Comparison of ENCODE assay signal across 10 cellular contexts in the genomic region with DNA sequence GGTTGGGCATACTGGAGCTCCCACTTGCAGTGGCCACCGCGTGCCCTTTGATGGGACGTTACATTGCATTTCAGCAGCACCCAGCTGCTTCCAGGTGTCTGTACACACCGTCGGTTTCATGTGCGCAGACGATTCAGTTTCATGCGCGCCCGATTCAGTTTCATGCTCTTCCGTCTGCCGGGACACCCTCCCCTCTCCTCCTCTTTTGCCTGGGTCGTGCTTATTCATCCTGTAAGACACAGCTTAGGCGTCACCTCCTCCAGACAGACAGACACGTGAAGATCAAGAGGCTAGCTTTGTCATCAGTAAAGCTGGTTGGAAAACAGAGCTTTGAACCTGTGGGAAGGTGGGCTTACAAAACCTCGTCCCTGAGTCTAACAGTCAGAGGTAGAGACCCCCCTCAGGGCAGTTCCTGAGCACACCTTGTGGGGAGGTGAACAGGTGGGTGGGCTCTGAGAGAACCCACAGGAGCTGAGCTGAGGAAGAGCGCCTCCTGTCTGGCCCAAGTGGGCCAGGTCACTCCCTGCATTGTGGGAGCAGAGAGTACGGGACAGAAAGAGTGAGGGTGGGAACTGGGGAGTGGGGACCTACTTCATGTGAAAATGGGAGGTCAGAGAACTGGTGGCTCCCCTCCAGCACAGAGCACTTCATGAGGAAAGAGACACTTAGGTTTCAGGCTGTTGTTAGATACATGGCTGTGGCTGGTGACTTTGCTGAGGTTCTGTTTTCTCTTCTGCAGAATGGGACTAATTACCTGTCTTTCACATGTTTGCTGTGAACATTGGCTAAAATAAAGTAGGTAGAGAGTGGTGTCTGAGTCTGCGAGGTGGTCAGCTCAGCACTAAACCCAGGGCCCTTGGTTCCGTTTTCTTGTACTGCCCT.
"Had no signal": no experiment of that assay in that cellular context is flagged by ENCODE, and none has a peak within 500 bp of the region (broad histone marks: within the 10 kb centered on the region; RNA-seq: fewer than 3 reads in every experiment).

No MANE protein-coding gene starts in this region.

- ATAC-seq: effector memory CD8-positive, alpha-beta T cell; naive thymus-derived CD8-positive, alpha-beta T cell had no signal

- H3K27me3 ChIP-seq: stomach had no signal

- H3K36me3 ChIP-seq: stomach had no signal

- H3K9me3 ChIP-seq: stomach had no signal

- DNase-seq: activated CD4-positive, alpha-beta T cell treated with anti-CD3 and anti-CD28 coated beads, Interleukin-2, amount 50 U/mL, for 4 hours; activated naive CD8-positive, alpha-beta T cell treated with anti-CD3 and anti-CD28 coated beads, Interleukin-2, amount 10 ng/mL, durations not matched to agents 7 days and 5 days; activated T-cell treated with anti-CD3 and anti-CD28 coated beads, Interleukin-2, amount 50 U/mL, for 72 hours; cerebellar nuclear complex; effector memory CD8-positive, alpha-beta T cell; naive thymus-derived CD8-positive, alpha-beta T cell; stimulated activated CD4-positive, alpha-beta T cell treated with anti-CD3 and anti-CD28 coated beads, Interleukin-4, amount 100 ng/mL, for 1 hour; stomach; T-helper 1 cell had no signal

- H3K27me3 Mint-ChIP-seq: activated naive CD8-positive, alpha-beta T cell treated with anti-CD3 and anti-CD28 coated beads, Interleukin-2, amount 10 ng/mL, durations not matched to agents 7 days and 5 days; dendritic cell treated with granulocyte-macrophage colony-stimulating factor and Interleukin-4, amounts not matched to agents 40 ng/mL and 50 ng/mL, for 4 days; effector memory CD8-positive, alpha-beta T cell; naive thymus-derived CD8-positive, alpha-beta T cell had no signal

- H3K4me3 Mint-ChIP-seq: activated naive CD8-positive, alpha-beta T cell treated with anti-CD3 and anti-CD28 coated beads, Interleukin-2, amount 10 ng/mL, durations not matched to agents 7 days and 5 days; activated T-cell treated with anti-CD3 and anti-CD28 coated beads, Interleukin-2, amount 50 U/mL, for 72 hours; dendritic cell treated with granulocyte-macrophage colony-stimulating factor and Interleukin-4, amounts not matched to agents 40 ng/mL and 50 ng/mL, for 4 days; effector memory CD8-positive, alpha-beta T cell had no signal

- H3K4me3 ChIP-seq: stomach had no signal

- H3K27ac Mint-ChIP-seq: activated naive CD8-positive, alpha-beta T cell treated with anti-CD3 and anti-CD28 coated beads, Interleukin-2, amount 10 ng/mL, durations not matched to agents 7 days and 5 days; activated T-cell treated with anti-CD3 and anti-CD28 coated beads, Interleukin-2, amount 50 U/mL, for 72 hours; dendritic cell treated with granulocyte-macrophage colony-stimulating factor and Interleukin-4, amounts not matched to agents 40 ng/mL and 50 ng/mL, for 4 days; effector memory CD8-positive, alpha-beta T cell had no signal

- H3K9me3 Mint-ChIP-seq: activated naive CD8-positive, alpha-beta T cell treated with anti-CD3 and anti-CD28 coated beads, Interleukin-2, amount 10 ng/mL, durations not matched to agents 7 days and 5 days; activated T-cell treated with anti-CD3 and anti-CD28 coated beads, Interleukin-2, amount 50 U/mL, for 72 hours; dendritic cell treated with granulocyte-macrophage colony-stimulating factor and Interleukin-4, amounts not matched to agents 40 ng/mL and 50 ng/mL, for 4 days; effector memory CD8-positive, alpha-beta T cell had no signal
